Comparison of ENCODE assay signal across 8 cellular contexts in genomic region chr19:35740423-35741215, GRCh38. TPM values are rescaled to one million over a fixed set of nuclear protein-coding genes. Genes with fewer than 3 reads are reported as not detected.
DNase-seq lines count a peak whose midpoint lies in the region; ATAC-seq and TF ChIP-seq lines count a peak whose summit lies in the region.

No MANE protein-coding gene starts in this region.

- no peak for TF ChIP-seq CTCF in coronary artery (IDR thresholded peaks at IDR 0.05)
- no peak for TF ChIP-seq CTCF in liver (IDR thresholded peaks at IDR 0.05; ENCODE audit: low read depth, low read length, missing input control)

- peaks cover 44% of the 10 kb centered on the region for H3K4me1 Mint-ChIP-seq in activated CD4-positive, alpha-beta T cell treated with anti-CD3 and anti-CD28 coated beads, Interleukin-2, amount 10 ng/mL, durations not matched to agents 24 days and 14 days

- peaks cover 42% of the 10 kb centered on the region for H3K36me3 Mint-ChIP-seq in activated CD4-positive, alpha-beta T cell treated with anti-CD3 and anti-CD28 coated beads, Interleukin-2, amount 10 ng/mL, durations not matched to agents 24 days and 14 days (ENCODE audit: low read depth)

- H3K27ac Mint-ChIP-seq in activated CD4-positive, alpha-beta T cell treated with anti-CD3 and anti-CD28 coated beads, Interleukin-2, amount 10 ng/mL, durations not matched to agents 24 days and 14 days = peak overlapping the region; percentile 97

- no peak for TF ChIP-seq RAD21 in liver (IDR thresholded peaks at IDR 0.05)

- no peaks in the 10 kb centered on the region for H3K9me3 Mint-ChIP-seq in activated CD4-positive, alpha-beta T cell treated with anti-CD3 and anti-CD28 coated beads, Interleukin-2, amount 10 ng/mL, durations not matched to agents 24 days and 14 days

- peaks cover 50 to 79% (median 68%) of the 10 kb centered on the region in 10 experiments for H3K4me1 ChIP-seq in BLaER1 treated with 17β-estradiol and CSF1 and Interleukin-3, amounts not matched to agents 10 nM and 100 nM
- peaks cover 12 to 48% (median 20%) of the 10 kb centered on the region in 4 donors for H3K4me1 ChIP-seq in liver (ENCODE audit: control insufficient read depth in 4 of 4, insufficient read depth in 4 of 4, low read length in 3 of 4)

- H4K20me1 ChIP-seq in BLaER1 treated with 17β-estradiol and CSF1 and Interleukin-3, amounts not matched to agents 10 nM and 100 nM = peaks cover 24 to 48% (median 46%) of the 10 kb centered on the region in 11 experiments

- H3K9me3 ChIP-seq in BLaER1 treated with 17β-estradiol and CSF1 and Interleukin-3, amounts not matched to agents 10 nM and 100 nM (replicated peaks in 1 of 11) = peaks cover 0 to 6% (median 0%) of the 10 kb centered on the region in 11 experiments; a peak in 2 of 22 replicates
- H3K9me3 ChIP-seq in liver (ENCODE audit: control insufficient read depth in 4 of 4, low read length in 3 of 4) = no peaks in the 10 kb centered on the region

- H3K27ac ChIP-seq in BLaER1 treated with 17β-estradiol and CSF1 and Interleukin-3, amounts not matched to agents 10 nM and 100 nM = peak overlapping the region; percentile 35 to 96 (median 92); a peak in 21 of 22 replicates
- peak overlapping the region; percentile 69 to 87 for H3K27ac ChIP-seq in coronary artery
- H3K27ac ChIP-seq in liver (ENCODE audit: low read depth in 1 of 2, low read length in 2 of 2) = peak overlapping the region; percentile 89 to 93

- H3K36me3 ChIP-seq in BLaER1 treated with 17β-estradiol and CSF1 and Interleukin-3, amounts not matched to agents 10 nM and 100 nM = peaks cover 32 to 56% (median 42%) of the 10 kb centered on the region in 11 experiments
- peaks cover 7 to 31% (median 11%) of the 10 kb centered on the region in 4 donors for H3K36me3 ChIP-seq in liver (ENCODE audit: control insufficient read depth in 4 of 4, insufficient read depth in 3 of 4, low read depth in 1 of 4, low read length in 3 of 4)

- peak overlapping the region; percentile 91 for H3K4me3 Mint-ChIP-seq in activated CD4-positive, alpha-beta T cell treated with anti-CD3 and anti-CD28 coated beads, Interleukin-2, amount 10 ng/mL, durations not matched to agents 24 days and 14 days

- intact Hi-C loops in activated CD4-positive, alpha-beta T cell treated with anti-CD3 and anti-CD28 coated beads, Interleukin-2, amount 10 ng/mL, durations not matched to agents 24 days and 14 days (cut with micrococcal nuclease) = loop anchor here (1.0 to 10.0 kb wide), 5 partner anchors 23 to 374 kb away; partner anchors contain the start of genes ARHGAP33, OVOL3, POLR2I and TBCB

- under 1% methylated on average over 63 of the region's 63 CpGs for WGBS in liver

- no peaks in the 10 kb centered on the region for H3K27me3 Mint-ChIP-seq in activated CD4-positive, alpha-beta T cell treated with anti-CD3 and anti-CD28 coated beads, Interleukin-2, amount 10 ng/mL, durations not matched to agents 24 days and 14 days

- peak; percentile 99 to 100 for DNase-seq in NCI-H526 (lab: John Stamatoyannopoulos, UW)
- DNase-seq in activated CD4-positive, alpha-beta T cell treated with anti-CD3 and anti-CD28 coated beads, Interleukin-2, amount 10 ng/mL, durations not matched to agents 24 days and 14 days = peak; percentile 99
- peak; percentile 99 for DNase-seq in coronary artery (ENCODE audit: low spot score)
- DNase-seq in stimulated activated CD4-positive, alpha-beta T cell treated with anti-CD3 and anti-CD28 coated beads, Interleukin-4, amount 100 ng/mL, for 1 hour = peak; percentile 95

- H3K27me3 ChIP-seq in BLaER1 treated with 17β-estradiol and CSF1 and Interleukin-3, amounts not matched to agents 10 nM and 100 nM = no peaks in the 10 kb centered on the region
- H3K27me3 ChIP-seq in liver (ENCODE audit: control insufficient read depth in 4 of 4, insufficient read depth in 4 of 4, low read length in 3 of 4) = no peaks in the 10 kb centered on the region

- peak; percentile 61 for ATAC-seq in GM19324 (IDR thresholded peaks at IDR 0.05; ENCODE audit: low FRiP score, unreplicated experiment)
- peak; percentile 27 for ATAC-seq in HG03469 (IDR thresholded peaks at IDR 0.05; ENCODE audit: unreplicated experiment)

- H3K4me2 ChIP-seq in BLaER1 treated with 17β-estradiol and CSF1 and Interleukin-3, amounts not matched to agents 10 nM and 100 nM = peak overlapping the region; percentile 90 to 100 (median 98)

- peak overlapping the region; percentile 62 to 76 (median 66) for H3K4me3 ChIP-seq in BLaER1 treated with 17β-estradiol and CSF1 and Interleukin-3, amounts not matched to agents 10 nM and 100 nM
- peak overlapping the region; percentile 77 for H3K4me3 ChIP-seq in coronary artery
- H3K4me3 ChIP-seq in liver (ENCODE audit: low read depth in 1 of 3, low read length in 3 of 3) = peak overlapping the region; percentile 60 to 73 (median 73)

- H3K9ac ChIP-seq in BLaER1 treated with 17β-estradiol and CSF1 and Interleukin-3, amounts not matched to agents 10 nM and 100 nM = peak overlapping the region; percentile 73 to 85 (median 83)
- peak overlapping the region; percentile 66 to 84 for H3K9ac ChIP-seq in liver (ENCODE audit: low read depth in 1 of 2, low read length in 2 of 2)

TF ChIP-seq in liver, 16 proteins besides CTCF, POLR2A, EP300 and RAD21 (continues in another document):
- TF ChIP-seq TAF1 (conservative IDR thresholded peaks at IDR 0.05) (peak; percentile 62), ZBTB33 (IDR thresholded peaks at IDR 0.05) (no peak), MAX (IDR thresholded peaks at IDR 0.05) (peak; percentile 75), JUND (IDR thresholded peaks at IDR 0.05) (peak in 1 of 2 donors; percentile 51), SP1 (IDR thresholded peaks at IDR 0.05) (peak; percentile 89), FOXA1 (IDR thresholded peaks at IDR 0.05) (peak; percentile 9), YY1 (IDR thresholded peaks at IDR 0.05) (peak; percentile 73), FOXA2 (IDR thresholded peaks at IDR 0.05) (peak; percentile 8), NR2F2 (IDR thresholded peaks at IDR 0.05) (no peak)
- TF ChIP-seq, protein P1, sequence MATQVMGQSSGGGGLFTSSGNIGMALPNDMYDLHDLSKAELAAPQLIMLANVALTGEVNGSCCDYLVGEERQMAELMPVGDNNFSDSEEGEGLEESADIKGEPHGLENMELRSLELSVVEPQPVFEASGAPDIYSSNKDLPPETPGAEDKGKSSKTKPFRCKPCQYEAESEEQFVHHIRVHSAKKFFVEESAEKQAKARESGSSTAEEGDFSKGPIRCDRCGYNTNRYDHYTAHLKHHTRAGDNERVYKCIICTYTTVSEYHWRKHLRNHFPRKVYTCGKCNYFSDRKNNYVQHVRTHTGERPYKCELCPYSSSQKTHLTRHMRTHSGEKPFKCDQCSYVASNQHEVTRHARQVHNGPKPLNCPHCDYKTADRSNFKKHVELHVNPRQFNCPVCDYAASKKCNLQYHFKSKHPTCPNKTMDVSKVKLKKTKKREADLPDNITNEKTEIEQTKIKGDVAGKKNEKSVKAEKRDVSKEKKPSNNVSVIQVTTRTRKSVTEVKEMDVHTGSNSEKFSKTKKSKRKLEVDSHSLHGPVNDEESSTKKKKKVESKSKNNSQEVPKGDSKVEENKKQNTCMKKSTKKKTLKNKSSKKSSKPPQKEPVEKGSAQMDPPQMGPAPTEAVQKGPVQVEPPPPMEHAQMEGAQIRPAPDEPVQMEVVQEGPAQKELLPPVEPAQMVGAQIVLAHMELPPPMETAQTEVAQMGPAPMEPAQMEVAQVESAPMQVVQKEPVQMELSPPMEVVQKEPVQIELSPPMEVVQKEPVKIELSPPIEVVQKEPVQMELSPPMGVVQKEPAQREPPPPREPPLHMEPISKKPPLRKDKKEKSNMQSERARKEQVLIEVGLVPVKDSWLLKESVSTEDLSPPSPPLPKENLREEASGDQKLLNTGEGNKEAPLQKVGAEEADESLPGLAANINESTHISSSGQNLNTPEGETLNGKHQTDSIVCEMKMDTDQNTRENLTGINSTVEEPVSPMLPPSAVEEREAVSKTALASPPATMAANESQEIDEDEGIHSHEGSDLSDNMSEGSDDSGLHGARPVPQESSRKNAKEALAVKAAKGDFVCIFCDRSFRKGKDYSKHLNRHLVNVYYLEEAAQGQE (IDR thresholded peaks at IDR 0.05) = peak; percentile 72

RNA-seq across cellular contexts. Expression of gene IGFLR1, which starts 1.6 kb away (rescaled TPM):
- 62.4 and 75.2 TPM in 2 replicates for total RNA-seq in activated CD4-positive, alpha-beta T cell treated with anti-CD3 and anti-CD28 coated beads, Interleukin-2, amount 10 ng/mL, durations not matched to agents 24 days and 14 days
- 10 to 100 TPM in 1 of 2 donors, 1 to 10 TPM in 1; 7.0 to 11.2 TPM for total RNA-seq in liver
- 10 to 100 TPM; 51.1 to 59.7 TPM for polyA plus RNA-seq in liver

RNA-seq across cellular contexts. Expression of gene U2AF1L4, which starts 4.6 kb away (rescaled TPM):
- 26.9 and 28.2 TPM in 2 replicates for total RNA-seq in activated CD4-positive, alpha-beta T cell treated with anti-CD3 and anti-CD28 coated beads, Interleukin-2, amount 10 ng/mL, durations not matched to agents 24 days and 14 days
- 10 to 100 TPM in 1 of 2 donors, 1 to 10 TPM in 1; 4.5 to 14.8 TPM for total RNA-seq in liver
- polyA plus RNA-seq in liver = 10 to 100 TPM; 12.0 to 36.5 TPM

RNA-seq across cellular contexts. Expression of gene PSENEN, which starts 4.8 kb away (rescaled TPM):
- 44.9 and 46.7 TPM in 2 replicates for total RNA-seq in activated CD4-positive, alpha-beta T cell treated with anti-CD3 and anti-CD28 coated beads, Interleukin-2, amount 10 ng/mL, durations not matched to agents 24 days and 14 days
- 1 to 10 TPM; 7.4 to 7.7 TPM for total RNA-seq in liver
- 10 to 100 TPM; 33.8 to 58.1 TPM for polyA plus RNA-seq in liver

RNA-seq across cellular contexts. Expression of gene LIN37, which starts 7.8 kb away (rescaled TPM):
- 7.7 and 11.1 TPM in 2 replicates for total RNA-seq in activated CD4-positive, alpha-beta T cell treated with anti-CD3 and anti-CD28 coated beads, Interleukin-2, amount 10 ng/mL, durations not matched to agents 24 days and 14 days
- total RNA-seq in liver = 1 to 10 TPM; 2.6 to 7.0 TPM
- 1 to 10 TPM; 5.8 to 6.3 TPM for polyA plus RNA-seq in liver

RNA-seq across cellular contexts. Expression of gene HSPB6, which starts 16.2 kb away (rescaled TPM):
- total RNA-seq in activated CD4-positive, alpha-beta T cell treated with anti-CD3 and anti-CD28 coated beads, Interleukin-2, amount 10 ng/mL, durations not matched to agents 24 days and 14 days = 0.42 TPM in 1 of 2 replicates, not detected in the other
- total RNA-seq in liver = 1 to 10 TPM; 2.7 to 4.4 TPM
- polyA plus RNA-seq in liver = 10 to 100 TPM in 1 of 2 donors, 1 to 10 TPM in 1; 6.9 to 17.7 TPM

Comparison
In these comparisons a context has a peak if more than half of its experiments do, and no peak if none do; other contexts are left out.
1. Peak in every context shown above with its lines: DNase-seq, ATAC-seq, H3K4me3 ChIP-seq and H3K27ac ChIP-seq.